Comparison of ENCODE assay signal across 8 cellular contexts in the genomic region with DNA sequence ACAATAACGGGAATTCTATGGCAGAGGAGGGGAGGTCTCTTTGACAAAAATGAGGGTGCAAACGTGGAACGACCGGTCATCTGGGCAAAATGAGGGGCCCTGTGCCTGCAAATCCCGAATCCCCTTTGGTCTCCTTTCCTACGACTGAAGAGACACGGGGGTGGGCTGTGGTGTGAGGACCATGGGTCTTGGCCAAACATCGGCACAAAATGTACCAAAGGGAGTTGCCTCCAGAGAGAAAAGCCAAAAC. TPM values are rescaled to one million over a fixed set of nuclear protein-coding genes. Genes with fewer than 3 reads are reported as not detected.
DNase-seq lines count a peak whose midpoint lies in the region; ATAC-seq and TF ChIP-seq lines count a peak whose summit lies in the region.

No MANE protein-coding gene starts in this region.

- H3K9me3 Mint-ChIP-seq in activated T-cell treated with anti-CD3 and anti-CD28 coated beads, Interleukin-2, amount 50 U/mL, for 72 hours, result no peaks in the 10 kb centered on the region
- peaks cover 0 to 13% of the 10 kb centered on the region in 2 donors for H3K9me3 Mint-ChIP-seq in stimulated activated naive CD8-positive, alpha-beta T cell treated with anti-CD3 and anti-CD28 coated beads, Interleukin-15, amount 100 ng/mL, for 72 hours

- peak overlapping the region; percentile 92 to 94 for H3K4me3 Mint-ChIP-seq in activated T-cell treated with anti-CD3 and anti-CD28 coated beads, Interleukin-2, amount 50 U/mL, for 72 hours
- peak overlapping the region; percentile 81 to 86 for H3K4me3 Mint-ChIP-seq in stimulated activated naive CD8-positive, alpha-beta T cell treated with anti-CD3 and anti-CD28 coated beads, Interleukin-15, amount 100 ng/mL, for 72 hours

- intact Hi-C loops in left ventricle myocardium superior (cut with micrococcal nuclease), result no loop called here

- H3K9me3 ChIP-seq in cardiac muscle cell (ENCODE audit: low read depth) (no peaks in the 10 kb centered on the region), iPS-18c (ENCODE audit: control insufficient read depth, insufficient read depth, low read length) (peaks cover 3% of the 10 kb centered on the region)

- peak overlapping the region; percentile 97 for H3K27ac Mint-ChIP-seq in activated T-cell treated with anti-CD3 and anti-CD28 coated beads, Interleukin-2, amount 50 U/mL, for 72 hours
- peak overlapping the region; percentile 97 to 98 for H3K27ac Mint-ChIP-seq in stimulated activated naive CD8-positive, alpha-beta T cell treated with anti-CD3 and anti-CD28 coated beads, Interleukin-15, amount 100 ng/mL, for 72 hours

- peaks cover 15% of the 10 kb centered on the region for H3K27me3 Mint-ChIP-seq in activated T-cell treated with anti-CD3 and anti-CD28 coated beads, Interleukin-2, amount 50 U/mL, for 72 hours (ENCODE audit: low read depth)
- H3K27me3 Mint-ChIP-seq in stimulated activated naive CD8-positive, alpha-beta T cell treated with anti-CD3 and anti-CD28 coated beads, Interleukin-15, amount 100 ng/mL, for 72 hours, result no peaks in the 10 kb centered on the region

- H3K36me3 ChIP-seq in cardiac muscle cell, result no peaks in the 10 kb centered on the region

- peaks cover 18% of the 10 kb centered on the region for H3K4me1 Mint-ChIP-seq in activated T-cell treated with anti-CD3 and anti-CD28 coated beads, Interleukin-2, amount 50 U/mL, for 72 hours (ENCODE audit: low read depth)
- peaks cover 31% of the 10 kb centered on the region for H3K4me1 Mint-ChIP-seq in stimulated activated naive CD8-positive, alpha-beta T cell treated with anti-CD3 and anti-CD28 coated beads, Interleukin-15, amount 100 ng/mL, for 72 hours

- ATAC-seq in left ventricle myocardium superior (no peak), HG03457 (IDR thresholded peaks at IDR 0.05; ENCODE audit: unreplicated experiment) (no peak), HG02763 (IDR thresholded peaks at IDR 0.05; ENCODE audit: unreplicated experiment) (no peak)
- ATAC-seq in activated T-cell treated with anti-CD3 and anti-CD28 coated beads, Interleukin-2, amount 50 U/mL, for 72 hours (replicated peaks in 1 of 2), result no peak
- ATAC-seq in stimulated activated naive CD8-positive, alpha-beta T cell treated with anti-CD3 and anti-CD28 coated beads, Interleukin-15, amount 100 ng/mL, for 72 hours, result no peak

- no peaks in the 10 kb centered on the region for H3K27me3 ChIP-seq in cardiac muscle cell

- DNase-seq in cardiac muscle cell (ENCODE audit: low read depth in 1 of 2, low spot score in 1 of 2) (no peak), left ventricle myocardium superior (no peak), NCI-H1436 treated with DMSO at 0.1 percent for 48 hours (lab: John Stamatoyannopoulos, UW) (no peak)
- no peak for DNase-seq in activated T-cell treated with anti-CD3 and anti-CD28 coated beads, Interleukin-2, amount 50 U/mL, for 72 hours
- no peak for DNase-seq in stimulated activated naive CD8-positive, alpha-beta T cell treated with anti-CD3 and anti-CD28 coated beads, Interleukin-15, amount 100 ng/mL, for 72 hours

- H3K36me3 Mint-ChIP-seq in activated T-cell treated with anti-CD3 and anti-CD28 coated beads, Interleukin-2, amount 50 U/mL, for 72 hours (ENCODE audit: insufficient read depth in 2 of 2), result peaks cover 5 to 9% of the 10 kb centered on the region in 2 donors

- peak overlapping the region; percentile 89 for H3K27ac ChIP-seq in cardiac muscle cell

- no peak for TF ChIP-seq CTCF in cardiac muscle cell (IDR thresholded peaks at IDR 0.05; ENCODE audit: low read depth, low read length)

- H3K4me3 ChIP-seq in cardiac muscle cell (peak overlapping the region; percentile 39), iPS-18c (ENCODE audit: insufficient read depth, low read depth, low read length) (peak overlapping the region; percentile 68)

- H3K4me1 ChIP-seq in cardiac muscle cell (ENCODE audit: low read depth), result peaks cover 15% of the 10 kb centered on the region

RNA-seq across cellular contexts. Expression of a gene that starts 0.5 kb away (rescaled TPM):
- total RNA-seq in cardiac muscle cell (5.8 and 13.2 TPM in 2 replicates), left ventricle myocardium superior (23.2 TPM)
- 2.4 and 6.7 TPM in 2 replicates for polyA plus RNA-seq in cardiac muscle cell
- 10 to 100 TPM; 21.3 to 26.1 TPM for total RNA-seq in activated T-cell treated with anti-CD3 and anti-CD28 coated beads, Interleukin-2, amount 50 U/mL, for 72 hours
